17 cellular contexts compared by ENCODE assay signal in the genomic region with DNA sequence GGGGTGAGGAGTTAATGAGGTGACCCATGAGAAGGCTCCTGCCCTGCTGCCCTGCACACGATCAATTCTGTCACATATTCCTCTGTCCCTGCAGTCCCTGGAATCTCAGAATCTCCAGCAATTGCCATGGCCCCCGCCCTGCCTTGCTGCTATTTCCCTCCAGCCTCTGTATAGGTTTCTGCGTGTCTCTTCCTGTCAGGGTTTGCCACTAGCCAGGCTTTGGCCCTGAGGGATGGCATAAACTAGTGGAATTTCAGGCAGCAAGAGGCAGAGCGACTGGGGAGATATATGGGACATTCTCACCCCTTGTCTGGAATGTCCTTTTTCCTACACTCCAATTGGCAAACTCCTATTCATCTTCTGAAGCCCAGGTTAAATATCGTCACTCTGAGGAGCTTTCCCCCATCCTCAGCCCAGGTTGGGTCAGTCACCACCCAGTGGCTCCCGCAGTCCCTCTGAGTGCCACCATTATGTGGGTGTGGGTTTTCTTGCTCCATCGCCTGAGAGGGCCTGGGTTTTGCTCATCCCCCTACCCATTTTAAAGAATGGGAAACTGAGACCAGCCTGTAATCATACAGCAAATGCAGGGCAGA.
DNase-seq lines count a peak whose midpoint lies in the region; ATAC-seq lines count a peak whose summit lies in the region.
"Had no signal": no experiment of that assay in that cellular context is flagged by ENCODE, and none has a peak within 500 bp of the region (broad histone marks: within the 10 kb centered on the region; RNA-seq: fewer than 3 reads in every experiment).

No MANE protein-coding gene starts in this region.

- peak overlapping the region; percentile 89 to 94 for H3K27ac Mint-ChIP-seq in effector memory CD8-positive, alpha-beta T cell
- peak overlapping the region; percentile 95 for H3K27ac Mint-ChIP-seq in stimulated activated effector memory CD8-positive, alpha-beta T cell treated with anti-CD3 and anti-CD28 coated beads, Interleukin-12 subunit alpha, Interleukin-12 subunit beta, amount 100 ng/mL, for 72 hours

- peak; percentile 44 for DNase-seq in activated CD8-positive, alpha-beta memory T cell treated with anti-CD3 and anti-CD28 coated beads, Interleukin-2, amount 50 U/mL, for 48 hours
- no peak for DNase-seq in activated CD8-positive, alpha-beta memory T cell treated with anti-CD3 and anti-CD28 coated beads, Interleukin-2, amount 50 U/mL, for 4 hours
- DNase-seq in RPMI8226 (peak; percentile 0), NCI-H524 (lab: John Stamatoyannopoulos, UW) (no peak)
- DNase-seq in effector memory CD8-positive, alpha-beta T cell: no peak
- DNase-seq in stimulated activated effector memory CD8-positive, alpha-beta T cell treated with anti-CD3 and anti-CD28 coated beads, Interleukin-12 subunit alpha, Interleukin-12 subunit beta, amount 100 ng/mL, for 72 hours (ENCODE audit: low spot score in 2 of 2): no peak
- DNase-seq in effector CD8-positive, alpha-beta T cell (lab: John Stamatoyannopoulos, UW): no peak
- DNase-seq: activated CD4-positive, alpha-beta T cell treated with anti-CD3 and anti-CD28 coated beads for 4 hours; activated effector memory CD4-positive, alpha-beta T cell treated with anti-CD3 and anti-CD28 coated beads, Interleukin-2, amount 50 U/mL, for 16 hours; Calu3; KBM-7; NCI-H1105 treated with DMSO at 0.1 percent for 48 hours; NCI-H2171; NCI-H82; retina; stimulated activated CD4-positive, alpha-beta T cell treated with anti-CD3 and anti-CD28 coated beads, Interleukin-15, amount 100 ng/mL, for 24 hours had no signal

- H3K9me3 Mint-ChIP-seq in effector memory CD8-positive, alpha-beta T cell: no peaks in the 10 kb centered on the region
- H3K9me3 Mint-ChIP-seq in stimulated activated effector memory CD8-positive, alpha-beta T cell treated with anti-CD3 and anti-CD28 coated beads, Interleukin-12 subunit alpha, Interleukin-12 subunit beta, amount 100 ng/mL, for 72 hours: no peaks in the 10 kb centered on the region

- ATAC-seq in effector memory CD8-positive, alpha-beta T cell (replicated peaks): peak; percentile 31
- peak; percentile 16 for ATAC-seq in stimulated activated effector memory CD8-positive, alpha-beta T cell treated with anti-CD3 and anti-CD28 coated beads, Interleukin-12 subunit alpha, Interleukin-12 subunit beta, amount 100 ng/mL, for 72 hours
- ATAC-seq in HG02981 (IDR thresholded peaks at IDR 0.05; ENCODE audit: unreplicated experiment): no peak

- H3K4me3 Mint-ChIP-seq in effector memory CD8-positive, alpha-beta T cell: peak overlapping the region; percentile 59 to 66
- no peak overlapping the region for H3K4me3 Mint-ChIP-seq in stimulated activated effector memory CD8-positive, alpha-beta T cell treated with anti-CD3 and anti-CD28 coated beads, Interleukin-12 subunit alpha, Interleukin-12 subunit beta, amount 100 ng/mL, for 72 hours

- peaks cover 6% of the 10 kb centered on the region for H3K36me3 Mint-ChIP-seq in effector memory CD8-positive, alpha-beta T cell (ENCODE audit: insufficient read depth)
- H3K36me3 Mint-ChIP-seq in stimulated activated effector memory CD8-positive, alpha-beta T cell treated with anti-CD3 and anti-CD28 coated beads, Interleukin-12 subunit alpha, Interleukin-12 subunit beta, amount 100 ng/mL, for 72 hours: no peaks in the 10 kb centered on the region

- no peaks in the 10 kb centered on the region for H3K27me3 Mint-ChIP-seq in effector memory CD8-positive, alpha-beta T cell

- peaks cover 17 to 40% of the 10 kb centered on the region in 2 donors for H3K4me1 Mint-ChIP-seq in effector memory CD8-positive, alpha-beta T cell (ENCODE audit: low read depth in 2 of 2)
- peaks cover 22% of the 10 kb centered on the region for H3K4me1 Mint-ChIP-seq in stimulated activated effector memory CD8-positive, alpha-beta T cell treated with anti-CD3 and anti-CD28 coated beads, Interleukin-12 subunit alpha, Interleukin-12 subunit beta, amount 100 ng/mL, for 72 hours

Comparison
In these comparisons a context has a peak if more than half of its experiments do, and no peak if none do; other contexts are left out.
1. DNase-seq: peak in activated CD8-positive, alpha-beta memory T cell treated with anti-CD3 and anti-CD28 coated beads, Interleukin-2, amount 50 U/mL, for 48 hours (single experiment) and RPMI8226 (single experiment); none in activated CD8-positive, alpha-beta memory T cell treated with anti-CD3 and anti-CD28 coated beads, Interleukin-2, amount 50 U/mL, for 4 hours (single experiment), effector memory CD8-positive, alpha-beta T cell (0 of 3), stimulated activated effector memory CD8-positive, alpha-beta T cell treated with anti-CD3 and anti-CD28 coated beads, Interleukin-12 subunit alpha, Interleukin-12 subunit beta, amount 100 ng/mL, for 72 hours (0 of 2), NCI-H524 (0 of 2) and effector CD8-positive, alpha-beta T cell (single experiment).